ENCODE assay signal across 1 cellular context in genomic region chr5:10702911-10703491, GRCh38.
TF ChIP-seq lines count a peak whose summit lies in the region.

No MANE protein-coding gene starts in this region.

TF ChIP-seq in K562, 482 proteins besides CTCF, POLR2A, EP300 and RAD21 (continued from another document and continues in another):
- TF ChIP-seq E2F8 (IDR thresholded peaks at IDR 0.05; ENCODE audit: low read depth, partially characterized antibody) (no peak), TBP (optimal IDR thresholded peaks at IDR 0.05; ENCODE audit: low read depth, low read length) (peak; percentile 23), ESRRA (IDR thresholded peaks at IDR 0.05; ENCODE audit: borderline replicate concordance, low read depth) (0 out of 2 replicates have a peak, but pooled peaks have one; percentile 33), BRF2 (IDR thresholded peaks at IDR 0.05; ENCODE audit: borderline replicate concordance, insufficient read depth, insufficient read length) (no peak), HNRNPH1 (optimal IDR thresholded peaks at IDR 0.05; ENCODE audit: low read depth, low read length) (no peak), SREBF2 (CRISPR knock-in tag; IDR thresholded peaks at IDR 0.05) (no peak), MEF2A (IDR thresholded peaks at IDR 0.05; ENCODE audit: control insufficient read depth, low read depth, low read length) (peak; percentile 83), BACH1 (tag; IDR thresholded peaks at IDR 0.05) (no peak), HEY1 (CRISPR knock-in tag; IDR thresholded peaks at IDR 0.05; ENCODE audit: borderline replicate concordance) (no peak), SRF (CRISPR knock-in tag; IDR thresholded peaks at IDR 0.05) (peak in 1 of 2 experiments; percentile 25; a peak in 1 of 4 replicates), MLLT1 (IDR thresholded peaks at IDR 0.05) (no peak), KLF13 (tag; IDR thresholded peaks at IDR 0.05; ENCODE audit: borderline replicate concordance, low read depth) (no peak; the same call in 1 of the 2 replicates), ZNF324 (CRISPR knock-in tag; IDR thresholded peaks at IDR 0.05) (no peak), CHD2 (IDR thresholded peaks at IDR 0.05; ENCODE audit: low read depth, low read length) (no peak), THRB (CRISPR knock-in tag; conservative IDR thresholded peaks at IDR 0.05) (no peak), ZKSCAN3 (CRISPR knock-in tag; IDR thresholded peaks at IDR 0.05) (no peak), RB1 (IDR thresholded peaks at IDR 0.05; ENCODE audit: low read depth) (no peak), NELFE (IDR thresholded peaks at IDR 0.05; ENCODE audit: insufficient read depth, insufficient read length) (no peak), MAZ (CRISPR knock-in tag; conservative IDR thresholded peaks at IDR 0.05 in 1 of 2, IDR thresholded peaks at IDR 0.05 in 1 of 2) (peak in 1 of 2 experiments; percentile 62; a peak in 1 of 4 replicates), MGA (IDR thresholded peaks at IDR 0.05) (no peak), E2F1 (CRISPR knock-in tag; IDR thresholded peaks at IDR 0.05) (no peak), NFATC3 (IDR thresholded peaks at IDR 0.05) (no peak), KLF16 (IDR thresholded peaks at IDR 0.05) (peak; percentile 88; the same call in 1 of the 2 replicates), E2F4 (CRISPR knock-in tag; IDR thresholded peaks at IDR 0.05; ENCODE audit: low read depth) (no peak), KAT2B (IDR thresholded peaks at IDR 0.05; ENCODE audit: low read depth, low read length) (no peak), REST (CRISPR knock-in tag; IDR thresholded peaks at IDR 0.05; ENCODE audit: low read depth) (no peak), SRSF1 (IDR thresholded peaks at IDR 0.05; ENCODE audit: low read depth, low read length) (no peak), CGGBP1 (CRISPR knock-in tag; IDR thresholded peaks at IDR 0.05) (no peak), ILF3 (IDR thresholded peaks at IDR 0.05; ENCODE audit: borderline replicate concordance) (no peak)
